In genomic region chr3:19213608-19214220, GRCh38 we compare ENCODE assay signal across 11 cellular contexts.
A peak's percentile ranks its signal among the peaks of the same experiment; 100 is the strongest.
DNase-seq lines count a peak whose midpoint lies in the region; TF ChIP-seq lines count a peak whose summit lies in the region.
"Had no signal": no experiment of that assay in that cellular context is flagged by ENCODE, and none has a peak within 500 bp of the region (broad histone marks: within the 10 kb centered on the region; RNA-seq: fewer than 3 reads in every experiment).

No MANE protein-coding gene starts in this region.

- in situ Hi-C loops in GM13977 (cut with MboI; ENCODE audit: low pct_unique_long_range_greater_than_20kb, low sequenced_read_pairs, unreplicated experiment) = no loop called here

- TF ChIP-seq CTCF in GM13977 (IDR thresholded peaks at IDR 0.05; ENCODE audit: extremely low read depth, insufficient read depth, missing control alignments) = peak; percentile 27

- DNase-seq in Ammon's horn (ENCODE audit: low spot score) (peak; percentile 57), GM13977 (ENCODE audit: low spot score) (no peak), MV-4-11 (lab: John Stamatoyannopoulos, UW) (peak; percentile 33), globus pallidus (ENCODE audit: low spot score) (peak; percentile 85), T-helper 9 cell (no peak), ecto neural progenitor cell (ENCODE audit: low spot score) (no peak), NCI-H128 (lab: John Stamatoyannopoulos, UW; ENCODE audit: unreplicated experiment) (no peak)
- no peak for DNase-seq in activated CD4-positive, CD25-positive, alpha-beta regulatory T cell treated with anti-CD3 and anti-CD28 coated beads, Interleukin-2, amount 50 U/mL, for 72 hours
- DNase-seq: activated CD4-positive, alpha-beta T cell treated with anti-CD3 and anti-CD28 coated beads for 48 hours; NCI-H2171; tibial artery had no signal

Comparison
In these comparisons a context has a peak if more than half of its experiments do, and no peak if none do; other contexts are left out.
1. DNase-seq: peak in Ammon's horn (single experiment), MV-4-11 (single experiment) and globus pallidus (single experiment); none in GM13977 (single experiment), activated CD4-positive, CD25-positive, alpha-beta regulatory T cell treated with anti-CD3 and anti-CD28 coated beads, Interleukin-2, amount 50 U/mL, for 72 hours (single experiment), T-helper 9 cell (single experiment), ecto neural progenitor cell (single experiment) and NCI-H128 (single experiment).